9 cellular contexts compared by ENCODE assay signal in genomic region chr2:16281451-16282330, GRCh38.
DNase-seq lines count a peak whose midpoint lies in the region; ATAC-seq, FAIRE-seq and TF ChIP-seq lines count a peak whose summit lies in the region.
"Had no signal": no experiment of that assay in that cellular context is flagged by ENCODE, and none has a peak within 500 bp of the region (broad histone marks: within the 10 kb centered on the region; RNA-seq: fewer than 3 reads in every experiment).

No MANE protein-coding gene starts in this region.

- H3K9ac ChIP-seq in kidney (ENCODE audit: low read length in 2 of 2) = no peak overlapping the region

- H3K27ac ChIP-seq in C4-2B (no peak overlapping the region), WERI-Rb-1 (no peak overlapping the region), kidney (ENCODE audit: low read depth in 2 of 2, low read length in 2 of 2) (no peak overlapping the region)

- intact Hi-C loops in kidney (cut with DNase I) = no loop called here

- H3K4me1 ChIP-seq in kidney (ENCODE audit: control insufficient read depth in 1 of 2, insufficient read depth in 1 of 2, low read depth in 1 of 2, low read length in 2 of 2) = no peaks in the 10 kb centered on the region

- H3K9me3 ChIP-seq in WERI-Rb-1 (ENCODE audit: severe bottlenecking) = no peaks in the 10 kb centered on the region
- H3K9me3 ChIP-seq in kidney (ENCODE audit: control insufficient read depth in 1 of 2, low read length in 2 of 2) = no peaks in the 10 kb centered on the region

- ATAC-seq in GM18519 (IDR thresholded peaks at IDR 0.05; ENCODE audit: low FRiP score, unreplicated experiment) = peak; percentile 43

- H3K9me3 Mint-ChIP-seq in activated naive CD8-positive, alpha-beta T cell treated with anti-CD3 and anti-CD28 coated beads for 36 hours = no peaks in the 10 kb centered on the region
- H3K9me3 Mint-ChIP-seq: activated naive CD4-positive, alpha-beta T cell treated with anti-CD3 and anti-CD28 coated beads, Interleukin-2, amount 50 U/mL, for 72 hours had no signal

- H3K27me3 Mint-ChIP-seq in activated naive CD8-positive, alpha-beta T cell treated with anti-CD3 and anti-CD28 coated beads for 36 hours = no peaks in the 10 kb centered on the region

- TF ChIP-seq CTCF in C4-2B (conservative IDR thresholded peaks at IDR 0.05) = peak; percentile 76
- peak; percentile 76 for TF ChIP-seq CTCF in WERI-Rb-1 (IDR thresholded peaks at IDR 0.05; ENCODE audit: low read depth, low read length)
- peak; percentile 49 for TF ChIP-seq CTCF in kidney (IDR thresholded peaks at IDR 0.05; ENCODE audit: borderline replicate concordance, extremely low read depth, insufficient read depth)

- H3K4me3 ChIP-seq in WERI-Rb-1 (ENCODE audit: low read depth, low read length) (no peak overlapping the region), kidney (ENCODE audit: low read length in 2 of 2) (no peak overlapping the region)

- H3K27me3 ChIP-seq in WERI-Rb-1 (ENCODE audit: insufficient read depth, low read depth, severe bottlenecking) = no peaks in the 10 kb centered on the region

- no peaks in the 10 kb centered on the region for H3K36me3 ChIP-seq in WERI-Rb-1
- no peaks in the 10 kb centered on the region for H3K36me3 ChIP-seq in kidney (ENCODE audit: control insufficient read depth in 1 of 2, insufficient read depth in 2 of 2, low read length in 2 of 2)

- no peaks in the 10 kb centered on the region for H3K4me1 Mint-ChIP-seq in activated naive CD8-positive, alpha-beta T cell treated with anti-CD3 and anti-CD28 coated beads for 36 hours

- FAIRE-seq in kidney (lab: Jason Lieb, UNC) = no peak

- H3K4me3 Mint-ChIP-seq in activated naive CD8-positive, alpha-beta T cell treated with anti-CD3 and anti-CD28 coated beads for 36 hours = no peak overlapping the region

- no peak overlapping the region for H3K27ac Mint-ChIP-seq in activated naive CD8-positive, alpha-beta T cell treated with anti-CD3 and anti-CD28 coated beads for 36 hours
- H3K27ac Mint-ChIP-seq: activated naive CD4-positive, alpha-beta T cell treated with anti-CD3 and anti-CD28 coated beads, Interleukin-2, amount 50 U/mL, for 72 hours had no signal

- DNase-seq in LHCN-M2 (ENCODE audit: low read depth) (peak; percentile 1), WERI-Rb-1 (peak; percentile 79), kidney (no peak)
- DNase-seq in activated naive CD8-positive, alpha-beta T cell treated with anti-CD3 and anti-CD28 coated beads for 36 hours = no peak
- DNase-seq in activated CD8-positive, alpha-beta memory T cell treated with anti-CD3 and anti-CD28 coated beads for 24 hours = no peak
- DNase-seq in effector CD4-positive, alpha-beta T cell = no peak

- no peaks in the 10 kb centered on the region for H3K36me3 Mint-ChIP-seq in activated naive CD8-positive, alpha-beta T cell treated with anti-CD3 and anti-CD28 coated beads for 36 hours
- H3K36me3 Mint-ChIP-seq: activated naive CD4-positive, alpha-beta T cell treated with anti-CD3 and anti-CD28 coated beads, Interleukin-2, amount 50 U/mL, for 72 hours had no signal

Comparison
In these comparisons a context has a peak if more than half of its experiments do, and no peak if none do; other contexts are left out.
1. DNase-seq: peak in LHCN-M2 (single experiment) and WERI-Rb-1 (single experiment); none in kidney (single experiment), activated naive CD8-positive, alpha-beta T cell treated with anti-CD3 and anti-CD28 coated beads for 36 hours (single experiment), activated CD8-positive, alpha-beta memory T cell treated with anti-CD3 and anti-CD28 coated beads for 24 hours (single experiment) and effector CD4-positive, alpha-beta T cell (single experiment).
2. Peak in every context shown above with its lines, with median percentiles within 50 percentile points of each other: CTCF ChIP-seq.